In genomic region chr16:57335361-57335760, GRCh38 we compare ENCODE assay signal across 18 cellular contexts. TPM values are rescaled to one million over a fixed set of nuclear protein-coding genes. Genes with fewer than 3 reads are reported as not detected.
"Had no signal": no experiment of that assay in that cellular context is flagged by ENCODE, and none has a peak within 500 bp of the region (broad histone marks: within the 10 kb centered on the region; RNA-seq: fewer than 3 reads in every experiment).

No MANE protein-coding gene starts in this region.

- H2AFZ ChIP-seq: hepatocyte had no signal

- H3K79me2 ChIP-seq: hepatocyte had no signal

- H3K4me3 ChIP-seq: gastroesophageal sphincter, hepatocyte, lower lobe of right lung, psoas muscle, sigmoid colon, skin epidermis, stomach had no signal

- DNase-seq: erythroblast; kidney glomerular epithelial cell; lower lobe of right lung; mesendoderm; naive B cell; occipital lobe; psoas muscle; sigmoid colon; stimulated activated CD4-positive, alpha-beta T cell treated with anti-CD3 and anti-CD28 coated beads, Interleukin-2, amount 100 ng/mL, for 24 hours; stimulated activated naive CD4-positive, alpha-beta T cell; stomach; trophoblast cell had no signal

- H3K27ac ChIP-seq: gastroesophageal sphincter, hepatocyte, lower lobe of right lung, psoas muscle, sigmoid colon, skin epidermis, stomach had no signal

- ATAC-seq: gastroesophageal sphincter, left lobe of liver, lower lobe of right lung, psoas muscle had no signal

- FAIRE-seq: bronchial epithelial cell had no signal

- H3K4me2 ChIP-seq: hepatocyte had no signal

- H3K36me3 ChIP-seq: gastroesophageal sphincter, lower lobe of right lung, sigmoid colon, stomach had no signal

- H3K27me3 ChIP-seq: gastroesophageal sphincter, hepatocyte, sigmoid colon had no signal

- H3K4me1 ChIP-seq: gastroesophageal sphincter, psoas muscle, sigmoid colon had no signal

RNA-seq across cellular contexts. Expression of gene CCL22, which starts 23.2 kb away (rescaled TPM):
- total RNA-seq: bronchial epithelial cell, gastroesophageal sphincter, occipital lobe, sigmoid colon, urinary bladder had no signal
- polyA plus RNA-seq: hepatocyte had no signal

RNA-seq across cellular contexts. Expression of gene CX3CL1, which starts 36.9 kb away (rescaled TPM):
- total RNA-seq: bronchial epithelial cell had no signal
